ENCODE assay signal across 8 cellular contexts in genomic region chr5:173891367-173891766, GRCh38. TPM values are rescaled to one million over a fixed set of nuclear protein-coding genes. Genes with fewer than 3 reads are reported as not detected.
A peak's percentile ranks its signal among the peaks of the same experiment; 100 is the strongest.
DNase-seq lines count a peak whose midpoint lies in the region; ATAC-seq and TF ChIP-seq lines count a peak whose summit lies in the region.

No MANE protein-coding gene starts in this region.

- H3K36me3 Mint-ChIP-seq in Caco-2 (ENCODE audit: insufficient read depth, unreplicated experiment) = peaks cover 9% of the 10 kb centered on the region
- no peaks in the 10 kb centered on the region for H3K36me3 Mint-ChIP-seq in progenitor cell of endocrine pancreas (ENCODE audit: insufficient read depth)

- H3K27ac Mint-ChIP-seq in Caco-2 (ENCODE audit: unreplicated experiment) (no peak overlapping the region), progenitor cell of endocrine pancreas (peak overlapping the region; percentile 38)

- H3K9me3 Mint-ChIP-seq in Caco-2 (ENCODE audit: unreplicated experiment) = no peaks in the 10 kb centered on the region
- H3K9me3 Mint-ChIP-seq in progenitor cell of endocrine pancreas (ENCODE audit: low read depth) = no peaks in the 10 kb centered on the region

- H3K27me3 Mint-ChIP-seq in Caco-2 (ENCODE audit: insufficient read depth, unreplicated experiment) (no peaks in the 10 kb centered on the region), progenitor cell of endocrine pancreas (peaks cover 10% of the 10 kb centered on the region)

- BruUV-seq in Caco-2 (replicated peaks; lab: Mats Ljungman, UMichigan) = no TSS peak

- CTCF ChIA-PET in Caco-2 (lab: Charles Lee) = interaction anchor here (1.0 to 1.3 kb wide), 2 partner anchors 34 to 276 kb away, joined by 3 read pairs; no protein-coding TSS in a partner anchor

- H3K4me1 ChIP-seq in Caco-2 (peaks cover 15% of the 10 kb centered on the region), SJCRH30 (peaks cover 20% of the 10 kb centered on the region)

- DNase-seq in Caco-2 (no peak), SJCRH30 (no peak), epithelial cell of proximal tubule (ENCODE audit: low read depth) (no peak), progenitor cell of endocrine pancreas (ENCODE audit: low spot score, unreplicated experiment) (no peak), NCI-H446 (lab: John Stamatoyannopoulos, UW) (no peak), ureter (ENCODE audit: low spot score) (no peak)

- no peak for TF ChIP-seq CTCF in Caco-2 (IDR thresholded peaks at IDR 0.05; ENCODE audit: insufficient read depth in 1 of 2, low read depth in 1 of 2, low read length in 1 of 2, severe bottlenecking in 1 of 2, unreplicated experiment in 1 of 2)
- no peak for TF ChIP-seq CTCF in epithelial cell of proximal tubule (conservative IDR thresholded peaks at IDR 0.05; ENCODE audit: low read depth, low read length)
- no peak for TF ChIP-seq CTCF in progenitor cell of endocrine pancreas (IDR thresholded peaks at IDR 0.05; ENCODE audit: unreplicated experiment)

- no peak overlapping the region for H3K27ac ChIP-seq in SJCRH30

- H3K4me1 Mint-ChIP-seq in Caco-2 (ENCODE audit: low read depth, unreplicated experiment) (peaks cover 16% of the 10 kb centered on the region), progenitor cell of endocrine pancreas (ENCODE audit: low read depth) (peaks cover 32% of the 10 kb centered on the region)

- H3K4me3 ChIP-seq in Caco-2 (ENCODE audit: low read depth, low read length) = 0 out of 2 replicates have a peak overlapping the region, but pooled peaks have one; percentile 5
- H3K4me3 ChIP-seq in SJCRH30 = peak overlapping the region; percentile 62
- peak overlapping the region; percentile 86 for H3K4me3 ChIP-seq in epithelial cell of proximal tubule (ENCODE audit: low read depth, low read length)

- intact Hi-C loops in Caco-2 (cut with micrococcal nuclease; ENCODE audit: unreplicated experiment) = no loop called here

- H3K9me3 ChIP-seq in Caco-2 (no peaks in the 10 kb centered on the region), SJCRH30 (replicated peaks) (no peaks in the 10 kb centered on the region)

- H3K27me3 ChIP-seq in Caco-2 (replicated peaks; ENCODE audit: control insufficient read depth, insufficient read depth, low read length) (no peaks in the 10 kb centered on the region), SJCRH30 (no peaks in the 10 kb centered on the region)

- ATAC-seq in GM19463 (IDR thresholded peaks at IDR 0.05; ENCODE audit: unreplicated experiment) (no peak), GM21723 (IDR thresholded peaks at IDR 0.05; ENCODE audit: unreplicated experiment) (no peak)

- H3K4me3 Mint-ChIP-seq in Caco-2 (ENCODE audit: unreplicated experiment) (peak overlapping the region; percentile 45), progenitor cell of endocrine pancreas (ENCODE audit: low read depth) (peak overlapping the region; percentile 64)

- no peaks in the 10 kb centered on the region for H3K36me3 ChIP-seq in Caco-2 (ENCODE audit: control insufficient read depth, insufficient read depth, low read length)
- no peaks in the 10 kb centered on the region for H3K36me3 ChIP-seq in SJCRH30

- POLR2A ChIA-PET in Caco-2 (lab: Charles Lee) = interaction anchor here (0.8 to 1.6 kb wide), 2 partner anchors 78 to 202 kb away, joined by 3 to 5 read pairs; no protein-coding TSS in a partner anchor

RNA-seq across cellular contexts. Expression of gene CPEB4, which starts 3.2 kb away (rescaled TPM):
- total RNA-seq in Caco-2 (2022) (21.4 and 25.1 TPM in 2 replicates), epithelial cell of proximal tubule (9.5 and 17.5 TPM in 2 replicates), progenitor cell of endocrine pancreas (16.4 and 16.7 TPM in 2 replicates), ureter (56.4 TPM)
- total RNA-seq in SJCRH30 (2014; rRNA removed; shearing (Covaris generic)) = 8.8 and 10.5 TPM in 2 replicates

Comparison
In these comparisons a context has a peak if more than half of its experiments do, and no peak if none do; other contexts are left out.
1. H3K4me3 ChIP-seq: peak in every context shown above with its lines; median percentile 86 in epithelial cell of proximal tubule; 62 in SJCRH30; 5 in Caco-2.